1 cellular context compared by ENCODE assay signal in the genomic region with DNA sequence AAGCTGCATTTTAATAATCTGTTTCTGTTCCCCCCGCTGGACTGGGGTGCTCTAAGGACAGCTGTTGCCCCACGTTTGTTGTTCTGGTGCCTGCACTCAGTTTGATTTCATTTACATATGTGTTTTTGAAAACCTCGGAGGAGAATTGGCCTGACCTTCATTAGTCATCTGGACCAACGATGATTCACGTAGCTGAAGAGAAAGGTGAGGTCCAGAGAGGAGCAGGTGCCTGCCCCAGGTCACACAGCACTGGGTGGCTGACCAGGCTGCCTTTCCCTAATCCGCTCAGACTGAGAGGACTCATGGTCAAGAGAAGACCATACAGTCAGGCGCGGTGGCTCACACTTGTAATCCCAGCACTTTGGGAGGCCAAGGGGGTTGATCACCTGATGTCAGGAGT.
TF ChIP-seq lines count a peak whose summit lies in the region.

No MANE protein-coding gene starts in this region.

TF ChIP-seq in A549, 52 proteins besides CTCF, POLR2A, EP300 and RAD21:
- TF ChIP-seq RARB (CRISPR knock-in tag; IDR thresholded peaks at IDR 0.05) (no peak), FOSL2 (IDR thresholded peaks at IDR 0.05) (no peak), FOSL2 (CRISPR knock-in tag; IDR thresholded peaks at IDR 0.05) (peak; percentile 38; the same call in 1 of the 2 replicates), ZFP36 (IDR thresholded peaks at IDR 0.05; ENCODE audit: borderline replicate concordance, partially characterized antibody) (peak; percentile 57), EHMT2 (IDR thresholded peaks at IDR 0.05; ENCODE audit: low read depth) (no peak)
